In the genomic region with DNA sequence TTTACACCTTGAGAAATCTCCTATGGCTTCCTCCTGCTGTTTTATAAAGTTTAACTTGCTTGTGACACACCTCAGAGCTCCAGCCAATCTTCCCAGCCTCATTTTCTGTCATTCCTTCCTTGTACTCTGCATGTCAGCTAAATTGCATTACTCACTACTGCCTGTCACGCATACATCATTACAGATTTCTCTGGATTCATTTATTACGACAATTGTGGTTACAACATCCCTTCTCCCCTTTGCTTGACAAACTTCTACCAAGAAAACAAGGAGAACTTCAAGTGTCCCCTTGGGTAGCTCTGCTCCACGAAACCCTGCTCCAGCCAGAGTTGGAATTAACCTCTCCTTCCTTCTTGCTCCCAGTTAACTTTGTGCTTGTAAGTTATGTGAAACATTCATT, we compare ENCODE assay signal across 10 cellular contexts. TPM values are rescaled to one million over a fixed set of nuclear protein-coding genes. Genes with fewer than 3 reads are reported as not detected.
A peak's percentile ranks its signal among the peaks of the same experiment; 100 is the strongest.
DNase-seq lines count a peak whose midpoint lies in the region; ATAC-seq and TF ChIP-seq lines count a peak whose summit lies in the region.
"Had no signal": no experiment of that assay in that cellular context is flagged by ENCODE, and none has a peak within 500 bp of the region (broad histone marks: within the 10 kb centered on the region; RNA-seq: fewer than 3 reads in every experiment).

No MANE protein-coding gene starts in this region.

- no peaks in the 10 kb centered on the region for H3K9me3 Mint-ChIP-seq in stimulated activated naive CD8-positive, alpha-beta T cell treated with anti-CD3 and anti-CD28 coated beads, Interleukin-15, amount 100 ng/mL, for 72 hours
- H3K9me3 Mint-ChIP-seq in activated T-helper 2 cell treated with anti-CD3 and anti-CD28 coated beads, Interferon-gamma antibody, Interleukin-2, Interleukin-4, amounts not matched to agents 10 μg/mL and 5 μg/mL and 100 μg/mL, durations not matched to agents 14 hours and 24 hours and 36 hours: no peaks in the 10 kb centered on the region
- no peaks in the 10 kb centered on the region for H3K9me3 Mint-ChIP-seq in glutamatergic neuron (ENCODE audit: unreplicated experiment)

- peaks cover 98% of the 10 kb centered on the region for H3K4me1 Mint-ChIP-seq in stimulated activated naive CD8-positive, alpha-beta T cell treated with anti-CD3 and anti-CD28 coated beads, Interleukin-15, amount 100 ng/mL, for 72 hours
- H3K4me1 Mint-ChIP-seq in activated T-helper 2 cell treated with anti-CD3 and anti-CD28 coated beads, Interferon-gamma antibody, Interleukin-2, Interleukin-4, amounts not matched to agents 10 μg/mL and 5 μg/mL and 100 μg/mL, durations not matched to agents 14 hours and 24 hours and 36 hours (ENCODE audit: low read depth): peaks cover 82% of the 10 kb centered on the region
- no peaks in the 10 kb centered on the region for H3K4me1 Mint-ChIP-seq in glutamatergic neuron (ENCODE audit: low read depth, unreplicated experiment)

- peaks cover 55% of the 10 kb centered on the region for H3K36me3 Mint-ChIP-seq in activated T-helper 2 cell treated with anti-CD3 and anti-CD28 coated beads, Interferon-gamma antibody, Interleukin-2, Interleukin-4, amounts not matched to agents 10 μg/mL and 5 μg/mL and 100 μg/mL, durations not matched to agents 14 hours and 24 hours and 36 hours (ENCODE audit: low read depth)
- H3K36me3 Mint-ChIP-seq in glutamatergic neuron (ENCODE audit: unreplicated experiment): no peaks in the 10 kb centered on the region

- peak overlapping the region; percentile 3 to 59 for H3K27ac Mint-ChIP-seq in stimulated activated naive CD8-positive, alpha-beta T cell treated with anti-CD3 and anti-CD28 coated beads, Interleukin-15, amount 100 ng/mL, for 72 hours
- peak overlapping the region; percentile 4 for H3K27ac Mint-ChIP-seq in activated T-helper 2 cell treated with anti-CD3 and anti-CD28 coated beads, Interferon-gamma antibody, Interleukin-2, Interleukin-4, amounts not matched to agents 10 μg/mL and 5 μg/mL and 100 μg/mL, durations not matched to agents 14 hours and 24 hours and 36 hours
- H3K27ac Mint-ChIP-seq in glutamatergic neuron (ENCODE audit: unreplicated experiment): no peak overlapping the region

- intact Hi-C loops in activated T-helper 2 cell treated with anti-CD3 and anti-CD28 coated beads, Interferon-gamma antibody, Interleukin-2, Interleukin-4, amounts not matched to agents 10 μg/mL and 5 μg/mL and 100 μg/mL, durations not matched to agents 14 hours and 24 hours and 36 hours (cut with micrococcal nuclease): no loop called here
- intact Hi-C loops in left colon (cut with DNase I, micrococcal nuclease): no loop called here

- DNase-seq in stimulated activated naive CD8-positive, alpha-beta T cell treated with anti-CD3 and anti-CD28 coated beads, Interleukin-15, amount 100 ng/mL, for 72 hours: no peak
- no peak for DNase-seq in stimulated activated naive CD8-positive, alpha-beta T cell treated with anti-CD3 and anti-CD28 coated beads, Interleukin-15, Interleukin-2, amounts not matched to agents 100 U/mL and 50 U/mL, for 24 hours
- no peak for DNase-seq in activated T-helper 2 cell treated with anti-CD3 and anti-CD28 coated beads, Interferon-gamma antibody, Interleukin-2, Interleukin-4, amounts not matched to agents 10 μg/mL and 5 μg/mL and 100 μg/mL, durations not matched to agents 14 hours and 24 hours and 36 hours (ENCODE audit: low spot score)
- DNase-seq in left colon (no peak), iPS-NIHi7 (ENCODE audit: extremely low spot score) (no peak), glutamatergic neuron (no peak)
- DNase-seq: amniotic stem cell, NCI-H1694 treated with DMSO at 0.1 percent for 48 hours had no signal

- no peaks in the 10 kb centered on the region for H3K27me3 Mint-ChIP-seq in stimulated activated naive CD8-positive, alpha-beta T cell treated with anti-CD3 and anti-CD28 coated beads, Interleukin-15, amount 100 ng/mL, for 72 hours
- no peaks in the 10 kb centered on the region for H3K27me3 Mint-ChIP-seq in activated T-helper 2 cell treated with anti-CD3 and anti-CD28 coated beads, Interferon-gamma antibody, Interleukin-2, Interleukin-4, amounts not matched to agents 10 μg/mL and 5 μg/mL and 100 μg/mL, durations not matched to agents 14 hours and 24 hours and 36 hours (ENCODE audit: low read depth)
- H3K27me3 Mint-ChIP-seq in glutamatergic neuron (ENCODE audit: unreplicated experiment): no peaks in the 10 kb centered on the region

- H3K4me3 Mint-ChIP-seq in stimulated activated naive CD8-positive, alpha-beta T cell treated with anti-CD3 and anti-CD28 coated beads, Interleukin-15, amount 100 ng/mL, for 72 hours: no peak overlapping the region
- H3K4me3 Mint-ChIP-seq in activated T-helper 2 cell treated with anti-CD3 and anti-CD28 coated beads, Interferon-gamma antibody, Interleukin-2, Interleukin-4, amounts not matched to agents 10 μg/mL and 5 μg/mL and 100 μg/mL, durations not matched to agents 14 hours and 24 hours and 36 hours (ENCODE audit: low read depth): no peak overlapping the region
- no peak overlapping the region for H3K4me3 Mint-ChIP-seq in glutamatergic neuron (ENCODE audit: unreplicated experiment)

- ATAC-seq in stimulated activated naive CD8-positive, alpha-beta T cell treated with anti-CD3 and anti-CD28 coated beads, Interleukin-15, amount 100 ng/mL, for 72 hours: no peak
- no peak for ATAC-seq in stimulated activated naive CD8-positive, alpha-beta T cell treated with anti-CD3 and anti-CD28 coated beads, Interleukin-15, Interleukin-2, amounts not matched to agents 100 U/mL and 50 U/mL, for 24 hours
- ATAC-seq in left colon (peak; percentile 94), GM21786 (IDR thresholded peaks at IDR 0.05; ENCODE audit: unreplicated experiment) (no peak), HG03045 (IDR thresholded peaks at IDR 0.05; ENCODE audit: unreplicated experiment) (no peak)

- no peak for TF ChIP-seq CTCF in glutamatergic neuron (IDR thresholded peaks at IDR 0.05; ENCODE audit: partially characterized antibody, unreplicated experiment)

RNA-seq across cellular contexts. Expression of a gene that starts 22.0 kb away (rescaled TPM):
- total RNA-seq in activated T-helper 2 cell treated with anti-CD3 and anti-CD28 coated beads, Interferon-gamma antibody, Interleukin-2, Interleukin-4, amounts not matched to agents 10 μg/mL and 5 μg/mL and 100 μg/mL, durations not matched to agents 14 hours and 24 hours and 36 hours: 7.4 and 8.4 TPM in 2 replicates
- total RNA-seq in left colon: under 1 TPM in 1 of 2 donors, not detected in 1; 0.59 TPM
- total RNA-seq in glutamatergic neuron (ENCODE audit: unreplicated experiment): not detected

RNA-seq across cellular contexts. Expression of a gene that starts 27.0 kb away (rescaled TPM):
- total RNA-seq in activated T-helper 2 cell treated with anti-CD3 and anti-CD28 coated beads, Interferon-gamma antibody, Interleukin-2, Interleukin-4, amounts not matched to agents 10 μg/mL and 5 μg/mL and 100 μg/mL, durations not matched to agents 14 hours and 24 hours and 36 hours: 143 and 147 TPM in 2 replicates
- total RNA-seq in left colon (1 to 10 TPM; 2.5 to 6.4 TPM), glutamatergic neuron (ENCODE audit: unreplicated experiment) (not detected)

Comparison
In these comparisons a context has a peak if more than half of its experiments do, and no peak if none do; other contexts are left out.
1. RNA of a gene that starts 27.0 kb away (total RNA-seq): 143 to 147 TPM in activated T-helper 2 cell treated with anti-CD3 and anti-CD28 coated beads, Interferon-gamma antibody, Interleukin-2, Interleukin-4, amounts not matched to agents 10 μg/mL and 5 μg/mL and 100 μg/mL, durations not matched to agents 14 hours and 24 hours and 36 hours; 2.5 to 6.4 TPM in left colon and not detected in glutamatergic neuron (single experiment); every median in the first group is over 10 times any median in the second.